ENCODE assay signal across 8 cellular contexts in genomic region chr1:101235696-101236545, GRCh38. TPM values are rescaled to one million over a fixed set of nuclear protein-coding genes. Genes with fewer than 3 reads are reported as not detected.
A peak's percentile ranks its signal among the peaks of the same experiment; 100 is the strongest.
DNase-seq lines count a peak whose midpoint lies in the region; ATAC-seq lines count a peak whose summit lies in the region.

No MANE protein-coding gene starts in this region.

- H3K4me3 ChIP-seq in iPS-15b (ENCODE audit: low read depth, low read length): peak overlapping the region; percentile 74
- H3K4me3 ChIP-seq in skin epidermis: peak overlapping the region; percentile 38 to 72 (median 48)

- ATAC-seq in GM18868 (IDR thresholded peaks at IDR 0.05; ENCODE audit: unreplicated experiment): peak; percentile 77
- peak; percentile 55 for ATAC-seq in HG03095 (IDR thresholded peaks at IDR 0.05; ENCODE audit: unreplicated experiment)

- peak; percentile 8 for DNase-seq in A172 (ENCODE audit: low spot score)
- DNase-seq in T follicular helper cell (ENCODE audit: low read depth): peak; percentile 47
- DNase-seq in anterior cingulate cortex (lab: John Stamatoyannopoulos, UW): peak in 36 of 58 donors; percentile 2 to 58 (median 30)
- DNase-seq in NCI-H128 (lab: John Stamatoyannopoulos, UW; ENCODE audit: unreplicated experiment): no peak

- peak overlapping the region; percentile 54 for H3K9ac ChIP-seq in iPS-15b (ENCODE audit: low read depth, low read length)

- no peaks in the 10 kb centered on the region for H3K36me3 ChIP-seq in iPS-15b (ENCODE audit: control insufficient read depth, insufficient read depth, low read length)

- peaks cover 6% of the 10 kb centered on the region for H3K4me1 ChIP-seq in iPS-15b (ENCODE audit: control insufficient read depth, insufficient read depth, low read length)

- peak overlapping the region; percentile 52 to 95 (median 84) for H3K27ac ChIP-seq in skin epidermis

- H3K27me3 ChIP-seq in iPS-15b (ENCODE audit: control insufficient read depth, insufficient read depth, low read length): peaks cover 34% of the 10 kb centered on the region

- H3K9me3 ChIP-seq in iPS-15b (ENCODE audit: control insufficient read depth, insufficient read depth, low read length): no peaks in the 10 kb centered on the region

RNA-seq across cellular contexts. Expression of gene S1PR1, which starts 0.9 kb away (rescaled TPM):
- 0.50 and 0.91 TPM in 2 replicates for total RNA-seq in A172 (2014; rRNA removed; shearing (Covaris generic))
